18 cellular contexts compared by ENCODE assay signal in the genomic region with DNA sequence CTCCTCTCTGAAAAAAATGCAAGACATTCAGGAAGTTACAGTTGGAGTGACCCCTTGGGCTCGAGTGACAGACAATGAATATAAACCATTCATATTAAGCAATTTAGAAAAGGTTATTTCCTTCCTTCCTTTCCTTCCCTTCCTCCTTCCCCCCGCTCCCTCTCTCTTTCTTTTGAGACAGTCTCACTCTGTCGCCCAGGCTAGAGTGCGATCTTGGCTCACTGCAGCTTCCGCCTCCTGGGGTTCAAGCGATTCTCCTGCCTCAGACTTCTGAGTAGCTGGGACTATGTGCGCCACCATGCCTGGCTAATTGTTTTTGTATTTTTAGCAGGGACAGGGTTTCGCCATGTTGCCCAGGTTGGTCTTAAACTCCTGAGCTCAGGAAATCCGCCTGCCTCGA.
"Had no signal": no experiment of that assay in that cellular context is flagged by ENCODE, and none has a peak within 500 bp of the region (broad histone marks: within the 10 kb centered on the region; RNA-seq: fewer than 3 reads in every experiment).

No MANE protein-coding gene starts in this region.

- H3K9ac ChIP-seq: neural progenitor cell had no signal

- DNase-seq: colonic mucosa; dermis blood vessel endothelial cell; esophagus squamous epithelium; foreskin fibroblast; kidney; left cardiac atrium; left ventricle myocardium inferior; lower lobe of right lung; natural killer cell; stimulated activated CD4-positive, alpha-beta T cell treated with anti-CD3 and anti-CD28 coated beads, Interleukin-2, amount 100 ng/mL, for 24 hours; stimulated activated CD4-positive, alpha-beta T cell treated with anti-CD3 and anti-CD28 coated beads, Interleukin-4, amount 100 ng/mL, for 4 hours; stimulated activated naive B cell treated with anti-CD40 and anti-IgM and Interleukin-4, amounts not matched to agents 10 μg/mL and 1 μg/mL and 100 μg/mL, for 72 hours; trophoblast cell had no signal

- H3K27ac ChIP-seq: colonic mucosa, esophagus squamous epithelium, gastroesophageal sphincter, hepatocyte, left ventricle myocardium inferior, lower lobe of right lung, neural progenitor cell had no signal

- H3K4me3 ChIP-seq: colonic mucosa, esophagus squamous epithelium, gastroesophageal sphincter, hepatocyte, left ventricle myocardium inferior, lower lobe of right lung, neural progenitor cell had no signal

- H3K27me3 Mint-ChIP-seq: memory B cell; stimulated activated naive B cell treated with anti-CD40 and anti-IgM and Interleukin-4, amounts not matched to agents 10 μg/mL and 1 μg/mL and 100 μg/mL, for 72 hours had no signal

- H3K27ac Mint-ChIP-seq: memory B cell; mesothelial cell of epicardium; neural progenitor cell; stimulated activated naive B cell treated with anti-CD40 and anti-IgM and Interleukin-4, amounts not matched to agents 10 μg/mL and 1 μg/mL and 100 μg/mL, for 72 hours had no signal

- H3K4me3 Mint-ChIP-seq: memory B cell; mesothelial cell of epicardium; natural killer cell; neural progenitor cell; stimulated activated naive B cell treated with anti-CD40 and anti-IgM and Interleukin-4, amounts not matched to agents 10 μg/mL and 1 μg/mL and 100 μg/mL, for 72 hours had no signal

- H3K9me3 ChIP-seq: colonic mucosa, esophagus squamous epithelium, gastroesophageal sphincter, left ventricle myocardium inferior, lower lobe of right lung had no signal

- H3K9me3 Mint-ChIP-seq: memory B cell; natural killer cell; neural progenitor cell; stimulated activated naive B cell treated with anti-CD40 and anti-IgM and Interleukin-4, amounts not matched to agents 10 μg/mL and 1 μg/mL and 100 μg/mL, for 72 hours had no signal

- H3K4me1 ChIP-seq: colonic mucosa, neural progenitor cell had no signal

- H3K4me1 Mint-ChIP-seq: mesothelial cell of epicardium, neural progenitor cell had no signal

- H3K27me3 ChIP-seq: colonic mucosa, esophagus squamous epithelium, gastroesophageal sphincter, hepatocyte, neural progenitor cell had no signal
